In the genomic region with DNA sequence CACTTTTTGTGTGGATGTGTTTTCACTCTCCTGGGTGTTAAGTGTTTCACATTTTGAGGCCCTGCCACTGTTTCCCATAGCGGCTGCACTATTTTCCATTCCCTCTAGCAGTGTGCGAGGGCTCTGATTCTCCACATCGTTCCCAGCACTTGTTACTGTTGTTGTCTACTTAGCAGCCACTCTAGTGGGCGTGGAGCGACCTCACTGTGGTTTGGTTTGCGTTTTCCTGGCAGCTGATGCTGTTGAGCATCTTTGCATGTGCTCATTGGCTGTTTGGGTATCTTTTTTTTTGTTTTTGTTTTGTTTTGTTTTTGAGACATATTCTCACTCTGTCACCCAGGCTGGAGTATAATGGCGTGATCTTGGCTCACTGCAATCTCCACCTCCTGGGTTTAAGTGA, we compare ENCODE assay signal across 15 cellular contexts. TPM values are rescaled to one million over a fixed set of nuclear protein-coding genes. Genes with fewer than 3 reads are reported as not detected.
DNase-seq lines count a peak whose midpoint lies in the region; ATAC-seq and FAIRE-seq lines count a peak whose summit lies in the region.
"Had no signal": no experiment of that assay in that cellular context is flagged by ENCODE, and none has a peak within 500 bp of the region (broad histone marks: within the 10 kb centered on the region; RNA-seq: fewer than 3 reads in every experiment).

No MANE protein-coding gene starts in this region.

- peak overlapping the region; percentile 60 for H3K27ac Mint-ChIP-seq in activated naive CD4-positive, alpha-beta T cell treated with anti-CD3 and anti-CD28 coated beads, Interleukin-2, amount 10 ng/mL, durations not matched to agents 7 days and 5 days
- peak overlapping the region; percentile 67 for H3K27ac Mint-ChIP-seq in activated T-helper 17 cell treated with anti-CD3 and anti-CD28 coated beads, Interleukin-2, amount 50 U/mL, for 72 hours
- peak overlapping the region in 5 of 6 donors; percentile 25 to 80 (median 73) for H3K27ac Mint-ChIP-seq in immature natural killer cell
- H3K27ac Mint-ChIP-seq in stimulated activated naive CD8-positive, alpha-beta T cell treated with anti-CD3 and anti-CD28 coated beads, Interleukin-15, amount 100 ng/mL, for 72 hours = peak overlapping the region in 1 of 2 donors; percentile 69

- H3K36me3 Mint-ChIP-seq in activated naive CD4-positive, alpha-beta T cell treated with anti-CD3 and anti-CD28 coated beads, Interleukin-2, amount 10 ng/mL, durations not matched to agents 7 days and 5 days = peaks cover 42% of the 10 kb centered on the region
- peaks cover 77% of the 10 kb centered on the region for H3K36me3 Mint-ChIP-seq in activated T-helper 17 cell treated with anti-CD3 and anti-CD28 coated beads, Interleukin-2, amount 50 U/mL, for 72 hours (ENCODE audit: low read depth)
- peaks cover 0 to 7% (median 5%) of the 10 kb centered on the region in 3 donors for H3K36me3 Mint-ChIP-seq in immature natural killer cell

- no peak for FAIRE-seq in small intestine (lab: Jason Lieb, UNC)

- H3K27ac ChIP-seq in small intestine (ENCODE audit: low read depth in 1 of 2, low read length in 1 of 2) = no peak overlapping the region
- H3K27ac ChIP-seq: skin epidermis, WERI-Rb-1 had no signal

- H3K9me3 Mint-ChIP-seq in activated naive CD4-positive, alpha-beta T cell treated with anti-CD3 and anti-CD28 coated beads, Interleukin-2, amount 10 ng/mL, durations not matched to agents 7 days and 5 days = no peaks in the 10 kb centered on the region
- no peaks in the 10 kb centered on the region for H3K9me3 Mint-ChIP-seq in activated T-helper 17 cell treated with anti-CD3 and anti-CD28 coated beads, Interleukin-2, amount 50 U/mL, for 72 hours
- no peaks in the 10 kb centered on the region for H3K9me3 Mint-ChIP-seq in immature natural killer cell
- no peaks in the 10 kb centered on the region for H3K9me3 Mint-ChIP-seq in stimulated activated naive CD8-positive, alpha-beta T cell treated with anti-CD3 and anti-CD28 coated beads, Interleukin-15, amount 100 ng/mL, for 72 hours
- H3K9me3 Mint-ChIP-seq: IgD-negative memory B cell had no signal

- no peaks in the 10 kb centered on the region for H3K9me3 ChIP-seq in small intestine (ENCODE audit: control insufficient read depth, low read depth)

- DNase-seq in activated naive CD4-positive, alpha-beta T cell treated with anti-CD3 and anti-CD28 coated beads, Interleukin-2, amount 10 ng/mL, durations not matched to agents 7 days and 5 days = peak; percentile 67
- no peak for DNase-seq in activated naive CD4-positive, alpha-beta T cell treated with anti-CD3 and anti-CD28 coated beads, Interleukin-2, amount 50 U/mL, for 16 hours
- DNase-seq in immature natural killer cell = peak in 2 of 3 donors; percentile 48 to 59
- DNase-seq in stimulated activated naive CD8-positive, alpha-beta T cell treated with anti-CD3 and anti-CD28 coated beads, Interleukin-15, amount 100 ng/mL, for 72 hours = peak in 1 of 2 donors; percentile 37
- DNase-seq in NCI-H345 (lab: John Stamatoyannopoulos, UW) = no peak
- no peak for DNase-seq in H4 (ENCODE audit: low spot score)
- DNase-seq in small intestine = no peak
- DNase-seq: activated CD8-positive, alpha-beta memory T cell treated with anti-CD3 and anti-CD28 coated beads, Interleukin-2, amount 50 U/mL, for 4 hours; GDM1; mesendoderm; SW 1271 had no signal

- no peak overlapping the region for H3K4me3 Mint-ChIP-seq in activated naive CD4-positive, alpha-beta T cell treated with anti-CD3 and anti-CD28 coated beads, Interleukin-2, amount 10 ng/mL, durations not matched to agents 7 days and 5 days
- H3K4me3 Mint-ChIP-seq in activated T-helper 17 cell treated with anti-CD3 and anti-CD28 coated beads, Interleukin-2, amount 50 U/mL, for 72 hours = peak overlapping the region; percentile 9
- H3K4me3 Mint-ChIP-seq in immature natural killer cell = peak overlapping the region in 2 of 5 donors; percentile 46 to 48
- no peak overlapping the region for H3K4me3 Mint-ChIP-seq in stimulated activated naive CD8-positive, alpha-beta T cell treated with anti-CD3 and anti-CD28 coated beads, Interleukin-15, amount 100 ng/mL, for 72 hours
- H3K4me3 Mint-ChIP-seq: IgD-negative memory B cell had no signal

- no peaks in the 10 kb centered on the region for H3K27me3 Mint-ChIP-seq in activated naive CD4-positive, alpha-beta T cell treated with anti-CD3 and anti-CD28 coated beads, Interleukin-2, amount 10 ng/mL, durations not matched to agents 7 days and 5 days
- no peaks in the 10 kb centered on the region for H3K27me3 Mint-ChIP-seq in activated T-helper 17 cell treated with anti-CD3 and anti-CD28 coated beads, Interleukin-2, amount 50 U/mL, for 72 hours
- H3K27me3 Mint-ChIP-seq in immature natural killer cell (ENCODE audit: low read depth in 3 of 3) = peaks cover 0 to 4% (median 1%) of the 10 kb centered on the region in 3 donors
- H3K27me3 Mint-ChIP-seq in stimulated activated naive CD8-positive, alpha-beta T cell treated with anti-CD3 and anti-CD28 coated beads, Interleukin-15, amount 100 ng/mL, for 72 hours = no peaks in the 10 kb centered on the region
- H3K27me3 Mint-ChIP-seq: IgD-negative memory B cell had no signal

- WGBS in small intestine, 3 donors = 77 to 81% (median 77%) methylated on average over 7 of the region's 7 CpGs

- peaks cover 5 to 13% of the 10 kb centered on the region in 2 donors for H3K36me3 ChIP-seq in small intestine (ENCODE audit: control insufficient read depth in 2 of 2, insufficient read depth in 2 of 2, low read length in 2 of 2)

- no peaks in the 10 kb centered on the region for H3K4me1 ChIP-seq in small intestine (ENCODE audit: control insufficient read depth in 2 of 2, insufficient read depth in 1 of 2, low read depth in 1 of 2, low read length in 1 of 2)

- CTCF ChIA-PET in activated naive CD4-positive, alpha-beta T cell treated with anti-CD3 and anti-CD28 coated beads, Interleukin-2, amount 10 ng/mL, durations not matched to agents 7 days and 5 days (lab: Charles Lee) = interaction anchor here (1.4 kb wide), 1 partner anchor 15 kb away, joined by 3 read pairs; no protein-coding TSS in a partner anchor

- no peaks in the 10 kb centered on the region for H3K27me3 ChIP-seq in small intestine (ENCODE audit: control insufficient read depth in 2 of 2, insufficient read depth in 2 of 2, low read length in 2 of 2)

- ATAC-seq in activated T-helper 17 cell treated with anti-CD3 and anti-CD28 coated beads, Interleukin-2, amount 50 U/mL, for 72 hours (replicated peaks) = peak; percentile 70
- ATAC-seq in stimulated activated naive CD8-positive, alpha-beta T cell treated with anti-CD3 and anti-CD28 coated beads, Interleukin-15, amount 100 ng/mL, for 72 hours = peak; percentile 70

- no peak overlapping the region for H3K4me3 ChIP-seq in small intestine (ENCODE audit: low read depth in 1 of 2, low read length in 2 of 2)
- H3K4me3 ChIP-seq: skin epidermis had no signal

- peaks cover 23% of the 10 kb centered on the region for H3K4me1 Mint-ChIP-seq in activated naive CD4-positive, alpha-beta T cell treated with anti-CD3 and anti-CD28 coated beads, Interleukin-2, amount 10 ng/mL, durations not matched to agents 7 days and 5 days
- peaks cover 16% of the 10 kb centered on the region for H3K4me1 Mint-ChIP-seq in activated T-helper 17 cell treated with anti-CD3 and anti-CD28 coated beads, Interleukin-2, amount 50 U/mL, for 72 hours
- H3K4me1 Mint-ChIP-seq in immature natural killer cell = peaks cover 34 to 59% of the 10 kb centered on the region in 2 donors
- H3K4me1 Mint-ChIP-seq in stimulated activated naive CD8-positive, alpha-beta T cell treated with anti-CD3 and anti-CD28 coated beads, Interleukin-15, amount 100 ng/mL, for 72 hours = peaks cover 60% of the 10 kb centered on the region

RNA-seq across cellular contexts. Expression of a gene that starts 14.4 kb away (rescaled TPM):
- 10 to 100 TPM; 22.7 to 23.8 TPM for total RNA-seq in activated T-helper 17 cell treated with anti-CD3 and anti-CD28 coated beads, Interleukin-2, amount 50 U/mL, for 72 hours
- polyA plus RNA-seq in immature natural killer cell (10 to 100 TPM in 1 of 3 donors, 1 to 10 TPM in 2; 4.4 to 13.4 (median 7.7) TPM), small intestine (10 to 100 TPM; 30.1 to 59.3 (median 37.0) TPM)
- 10.0 and 10.1 TPM in 2 replicates for total RNA-seq in H4 (2014; rRNA removed; shearing (Covaris generic))

Comparison
In these comparisons a context has a peak if more than half of its experiments do, and no peak if none do; other contexts are left out.
1. DNase-seq: peak in activated naive CD4-positive, alpha-beta T cell treated with anti-CD3 and anti-CD28 coated beads, Interleukin-2, amount 10 ng/mL, durations not matched to agents 7 days and 5 days (single experiment) and immature natural killer cell (2 of 3); none in activated naive CD4-positive, alpha-beta T cell treated with anti-CD3 and anti-CD28 coated beads, Interleukin-2, amount 50 U/mL, for 16 hours (single experiment), NCI-H345 (single experiment), H4 (single experiment) and small intestine (single experiment).